Comparison of ENCODE assay signal across 7 cellular contexts in genomic region chr20:63968928-63969760, GRCh38. TPM values are rescaled to one million over a fixed set of nuclear protein-coding genes. Genes with fewer than 3 reads are reported as not detected.
DNase-seq lines count a peak whose midpoint lies in the region; ATAC-seq and TF ChIP-seq lines count a peak whose summit lies in the region.

No MANE protein-coding gene starts in this region.

- 2% methylated on average over 38 to 62 of the region's 70 CpGs for WGBS in GM23248 (ENCODE audit: low coverage in 1 of 2, low lambda C conversion rate in 2 of 2, missing lambda C conversion rate in 2 of 2), 2 experiments
- 2 to 6% methylated on average over 17 to 24 of the region's 70 CpGs for WGBS in upper lobe of left lung, 2 donors

- intact Hi-C loops in mucosa of descending colon (cut with DNase I, micrococcal nuclease): no loop called here

- H3K27ac ChIP-seq in GM23248 (no peak overlapping the region), SK-N-MC (peak overlapping the region; percentile 71), duodenal mucosa (ENCODE audit: low read depth, low read length) (no peak overlapping the region), upper lobe of left lung (peak overlapping the region; percentile 51 to 75 (median 62))

- H3K27me3 ChIP-seq in GM23248 (replicated peaks; ENCODE audit: insufficient read depth): no peaks in the 10 kb centered on the region
- H3K27me3 ChIP-seq in duodenal mucosa (ENCODE audit: control insufficient read depth in 1 of 2, insufficient read depth in 2 of 2, low read length in 2 of 2): no peaks in the 10 kb centered on the region
- no peaks in the 10 kb centered on the region for H3K27me3 ChIP-seq in upper lobe of left lung

- TF ChIP-seq CTCF in mucosa of descending colon (IDR thresholded peaks at IDR 0.05) (no peak), upper lobe of left lung (IDR thresholded peaks at IDR 0.05) (no peak)

- H3K9me3 ChIP-seq in GM23248 (ENCODE audit: low read depth) (no peaks in the 10 kb centered on the region), SK-N-MC (ENCODE audit: low read depth, low read length) (no peaks in the 10 kb centered on the region), duodenal mucosa (ENCODE audit: control insufficient read depth in 1 of 2, low read length in 2 of 2) (peaks cover 0 to 6% of the 10 kb centered on the region in 2 donors), mucosa of descending colon (no peaks in the 10 kb centered on the region), upper lobe of left lung (peaks cover 0 to 12% (median 0%) of the 10 kb centered on the region in 4 donors)

- ATAC-seq in mucosa of descending colon (no peak), upper lobe of left lung (ENCODE audit: low FRiP score in 2 of 2) (no peak), HG03520 (IDR thresholded peaks at IDR 0.05; ENCODE audit: unreplicated experiment) (no peak)

- 0 out of 2 replicates have a peak overlapping the region, but pooled peaks have one; percentile 36 for H2AFZ ChIP-seq in GM23248

- H3K9ac ChIP-seq in GM23248 (peak overlapping the region; percentile 88), SK-N-MC (ENCODE audit: insufficient read length) (peak overlapping the region; percentile 98), duodenal mucosa (ENCODE audit: low read depth in 1 of 2, low read length in 2 of 2) (peak overlapping the region; percentile 54 to 68)

- no peak for TF ChIP-seq POLR2A in upper lobe of left lung (IDR thresholded peaks at IDR 0.05)

- DNase-seq in GM23248: peak; percentile 50
- DNase-seq in SK-N-MC (ENCODE audit: low read depth, low spot score): no peak
- peak; percentile 34 to 57 (median 47) for DNase-seq in mucosa of descending colon
- peak in 1 of 2 donors; percentile 91 for DNase-seq in upper lobe of left lung
- DNase-seq in NCI-H1436 (lab: John Stamatoyannopoulos, UW): no peak

- peaks cover 14% of the 10 kb centered on the region for H3K79me2 ChIP-seq in GM23248 (ENCODE audit: insufficient read depth)

- H3K36me3 ChIP-seq in GM23248 (ENCODE audit: low read depth): no peaks in the 10 kb centered on the region
- H3K36me3 ChIP-seq in SK-N-MC (ENCODE audit: insufficient read depth, low read length): peaks cover 25% of the 10 kb centered on the region
- peaks cover 0 to 5% of the 10 kb centered on the region in 2 donors for H3K36me3 ChIP-seq in duodenal mucosa (ENCODE audit: control insufficient read depth in 1 of 2, insufficient read depth in 2 of 2, low read length in 2 of 2)
- H3K36me3 ChIP-seq in mucosa of descending colon (ENCODE audit: low read depth): no peaks in the 10 kb centered on the region
- H3K36me3 ChIP-seq in upper lobe of left lung: peaks cover 0 to 15% (median 10%) of the 10 kb centered on the region in 4 donors

- no peaks in the 10 kb centered on the region for H4K20me1 ChIP-seq in GM23248 (ENCODE audit: insufficient read depth)

- H3K4me2 ChIP-seq in GM23248 (ENCODE audit: unreplicated experiment): peak overlapping the region; percentile 84

- TF ChIP-seq EP300 in upper lobe of left lung (IDR thresholded peaks at IDR 0.05): no peak

- H3K9me2 ChIP-seq in GM23248 (ENCODE audit: insufficient read depth): no peaks in the 10 kb centered on the region

- H3K4me1 ChIP-seq in GM23248 (ENCODE audit: insufficient read depth) (peaks cover 5% of the 10 kb centered on the region), duodenal mucosa (ENCODE audit: control insufficient read depth in 1 of 2, insufficient read depth in 2 of 2, low read length in 2 of 2) (peaks cover 8 to 17% of the 10 kb centered on the region in 2 donors), mucosa of descending colon (ENCODE audit: low read depth) (peaks cover 11% of the 10 kb centered on the region), upper lobe of left lung (peaks cover 25 to 43% (median 31%) of the 10 kb centered on the region in 4 donors)

- in situ Hi-C loops in GM23248 (cut with MboI): no loop called here

- H3F3A ChIP-seq in GM23248 (ENCODE audit: insufficient read depth): peaks cover 8% of the 10 kb centered on the region

- H3K4me3 ChIP-seq in GM23248 (peak overlapping the region; percentile 83), SK-N-MC (peak overlapping the region; percentile 91), duodenal mucosa (ENCODE audit: low read depth in 1 of 2, low read length in 2 of 2) (peak overlapping the region; percentile 61 to 67), mucosa of descending colon (peak overlapping the region; percentile 14), upper lobe of left lung (peak overlapping the region; percentile 49 to 82 (median 74))

RNA-seq across cellular contexts. Expression of gene ZNF512B, which starts 0.6 kb away (rescaled TPM):
- 16.4 and 16.6 TPM in 2 replicates for total RNA-seq in GM23248 (2014; rRNA removed; shearing (Covaris generic))
- polyA plus RNA-seq in GM23248 (2016; fragmentation: Nextera tagmentation; extraction: Ambion mirVana): 1.2 and 1.5 TPM in 2 replicates
- total RNA-seq in mucosa of descending colon: 10 to 100 TPM in 1 of 3 donors, 1 to 10 TPM in 2; 1.8 to 14.7 (median 3.9) TPM
- total RNA-seq in upper lobe of left lung: 10 to 100 TPM; 10.8 to 22.0 (median 16.3) TPM

RNA-seq across cellular contexts. Expression of gene SAMD10, which starts 10.3 kb away (rescaled TPM):
- total RNA-seq in GM23248 (2014; rRNA removed; shearing (Covaris generic)): 0.38 and 1.3 TPM in 2 replicates
- 1.3 and 1.7 TPM in 2 replicates for polyA plus RNA-seq in GM23248 (2016; fragmentation: Nextera tagmentation; extraction: Ambion mirVana)
- 1 to 10 TPM; 3.8 to 7.9 (median 5.6) TPM for total RNA-seq in mucosa of descending colon
- total RNA-seq in upper lobe of left lung: 1 to 10 TPM; 2.6 to 7.2 (median 4.7) TPM

RNA-seq across cellular contexts. Expression of gene PRPF6, which starts 11.8 kb away (rescaled TPM):
- 39.0 and 47.1 TPM in 2 replicates for total RNA-seq in GM23248 (2014; rRNA removed; shearing (Covaris generic))
- polyA plus RNA-seq in GM23248 (2016; fragmentation: Nextera tagmentation; extraction: Ambion mirVana): 54.8 and 59.4 TPM in 2 replicates
- total RNA-seq in mucosa of descending colon (10 to 100 TPM; 51.2 to 64.4 (median 59.1) TPM), upper lobe of left lung (100 to 1,000 TPM in 1 of 6 donors, 10 to 100 TPM in 5; 60.5 to 113 (median 68.0) TPM)

RNA-seq across cellular contexts. Expression of gene UCKL1, which starts 12.9 kb away (rescaled TPM):
- total RNA-seq in GM23248 (2014; rRNA removed; shearing (Covaris generic)): 17.6 and 21.5 TPM in 2 replicates
- 28.8 and 33.4 TPM in 2 replicates for polyA plus RNA-seq in GM23248 (2016; fragmentation: Nextera tagmentation; extraction: Ambion mirVana)
- 10 to 100 TPM; 37.4 to 57.8 (median 43.6) TPM for total RNA-seq in mucosa of descending colon
- 100 to 1,000 TPM in 1 of 6 donors, 10 to 100 TPM in 5; 23.0 to 103 (median 37.3) TPM for total RNA-seq in upper lobe of left lung

Comparison
In these comparisons a context has a peak if more than half of its experiments do, and no peak if none do; other contexts are left out.
1. DNase-seq: peak in GM23248 (single experiment) and mucosa of descending colon (3 of 3); none in SK-N-MC (single experiment) and NCI-H1436 (single experiment).
2. H3K27ac ChIP-seq: peak in SK-N-MC (single experiment) and upper lobe of left lung (4 of 4); none in GM23248 (single experiment) and duodenal mucosa (single experiment).
3. H3K4me3 ChIP-seq: peak in every context shown above with its lines; median percentile 91 in SK-N-MC; 83 in GM23248; 74 in upper lobe of left lung; 64 in duodenal mucosa; 14 in mucosa of descending colon.
4. Peak in every context shown above with its lines, with median percentiles within 50 percentile points of each other: H3K9ac ChIP-seq.